ENCODE assay signal across 22 cellular contexts in the genomic region with DNA sequence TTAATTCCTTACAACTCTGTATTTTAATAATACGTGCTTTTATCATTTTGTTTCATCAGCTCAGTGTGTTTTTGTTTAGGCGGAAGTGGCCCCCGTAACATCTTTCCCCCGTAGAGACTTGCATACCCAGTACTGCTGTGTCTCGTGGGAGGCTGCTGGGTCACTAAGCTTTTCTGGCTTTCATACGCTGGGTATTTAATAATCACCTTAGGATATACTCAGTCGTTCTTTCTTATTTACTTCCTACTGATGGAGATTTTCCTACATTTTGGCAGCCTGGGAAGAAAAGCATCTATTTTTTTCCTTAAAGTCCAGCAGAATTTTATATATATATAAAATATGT. TPM values are rescaled to one million over a fixed set of nuclear protein-coding genes. Genes with fewer than 3 reads are reported as not detected.
A peak's percentile ranks its signal among the peaks of the same experiment; 100 is the strongest.
DNase-seq lines count a peak whose midpoint lies in the region; ATAC-seq and TF ChIP-seq lines count a peak whose summit lies in the region.
"Had no signal": no experiment of that assay in that cellular context is flagged by ENCODE, and none has a peak within 500 bp of the region (broad histone marks: within the 10 kb centered on the region; RNA-seq: fewer than 3 reads in every experiment).

No MANE protein-coding gene starts in this region.

- in situ Hi-C loops in gastrocnemius medialis (cut with MboI; ENCODE audit: low sequenced_read_pairs in 4 of 4) = no loop called here

- H4K20me1 ChIP-seq in H9 (ENCODE audit: control insufficient read depth, insufficient read depth, insufficient read length) = no peaks in the 10 kb centered on the region

- H3K27ac Mint-ChIP-seq in H9 = peak overlapping the region in 2 of 3 experiments; percentile 81 to 86; a peak in 3 of 7 replicates

- H3K27ac ChIP-seq in H9 (ENCODE audit: insufficient read length, low read depth, low read length) (no peak overlapping the region), SJSA1 (peak overlapping the region; percentile 34), gastrocnemius medialis (no peak overlapping the region)
- H3K27ac ChIP-seq: transverse colon had no signal

- H3T11ph ChIP-seq in H9 (ENCODE audit: low read length) = no peak overlapping the region

- no peak overlapping the region for H3K4ac ChIP-seq in H9 (ENCODE audit: low read depth, low read length)

- H2AK5ac ChIP-seq in H9 (ENCODE audit: insufficient read length, low read length) = no peak overlapping the region

- H4K91ac ChIP-seq in H9 (ENCODE audit: insufficient read length, low read depth, low read length) = no peak overlapping the region

- no peak overlapping the region for H3K4me3 Mint-ChIP-seq in H9
- H3K4me3 Mint-ChIP-seq: CD8-positive, alpha-beta memory T cell; nephron progenitor cell; T-helper 17 cell had no signal

- no peak overlapping the region for H3K9ac ChIP-seq in H9 (ENCODE audit: extremely low read depth, insufficient read length, low read length)
- H3K9ac ChIP-seq in skeletal muscle satellite cell (ENCODE audit: low read depth, low read length) = peak overlapping the region; percentile 68

- no peak overlapping the region for H2BK15ac ChIP-seq in H9 (ENCODE audit: low read depth, low read length)

- no peak overlapping the region for H3K14ac ChIP-seq in H9 (ENCODE audit: insufficient read depth, low read length)

- H2BK5ac ChIP-seq in H9 (ENCODE audit: insufficient read length, low read length) = no peak overlapping the region

- no peak overlapping the region for H3K23ac ChIP-seq in H9 (ENCODE audit: insufficient read length, low read depth, low read length)

- H3K4me2 ChIP-seq in H9 (ENCODE audit: insufficient read depth, insufficient read length, low read length) (no peak overlapping the region), skeletal muscle satellite cell (ENCODE audit: low read length) (peak overlapping the region; percentile 70)

- DNase-seq in H9 (no peak), SJSA1 (ENCODE audit: low read depth in 1 of 2, low spot score in 2 of 2) (no peak), epithelial cell of esophagus (ENCODE audit: low read depth) (no peak), hypothalamus (lab: John Stamatoyannopoulos, UW) (no peak), NCI-H526 treated with DMSO at 0.1 percent for 48 hours (lab: John Stamatoyannopoulos, UW) (no peak), gastrocnemius medialis (no peak), posterior vena cava (ENCODE audit: low spot score) (no peak)
- DNase-seq: activated CD4-positive, alpha-beta T cell treated with anti-CD3 and anti-CD28 coated beads, Interleukin-2, amount 50 U/mL, for 1 hour; CD8-positive, alpha-beta memory T cell; DND-41; left cardiac atrium; NCI-H1417; NCI-H524; nephron progenitor cell; SHP77; stimulated activated naive CD8-positive, alpha-beta T cell treated with anti-CD3 and anti-CD28 coated beads, Interleukin-15, Interleukin-2, amounts not matched to agents 100 U/mL and 50 U/mL, for 24 hours; T-helper 17 cell; transverse colon had no signal

- no peaks in the 10 kb centered on the region for H3K79me2 ChIP-seq in H9 (ENCODE audit: insufficient read depth, low read length)

- WGBS in H9 (ENCODE audit: extremely low coverage, insufficient read length, low lambda C conversion rate) = no CpG with 5 or more reads among the region's 7 CpGs

- ATAC-seq in gastrocnemius medialis = no peak
- ATAC-seq: left cardiac atrium; stimulated activated naive CD8-positive, alpha-beta T cell treated with anti-CD3 and anti-CD28 coated beads, Interleukin-15, Interleukin-2, amounts not matched to agents 100 U/mL and 50 U/mL, for 24 hours; T-helper 17 cell had no signal

- no peak overlapping the region for H3K56ac ChIP-seq in H9 (ENCODE audit: insufficient read length, low read depth, low read length)

- H3K36me3 ChIP-seq in SJSA1 = peaks cover 72% of the 10 kb centered on the region
- H3K36me3 ChIP-seq in skeletal muscle satellite cell (ENCODE audit: insufficient read depth, low read length) = peaks cover 71% of the 10 kb centered on the region
- peaks cover 0 to 52% of the 10 kb centered on the region in 2 donors for H3K36me3 ChIP-seq in gastrocnemius medialis

- H3K4me1 Mint-ChIP-seq in H9 = peaks cover 12 to 14% of the 10 kb centered on the region in 2 experiments

- 0 out of 2 replicates have a peak, but pooled peaks cover 5% of the 10 kb centered on the region for H3K4me1 ChIP-seq in H9 (ENCODE audit: insufficient read depth, low read length)
- H3K4me1 ChIP-seq in SJSA1 (replicated peaks) = peaks cover 8% of the 10 kb centered on the region
- peaks cover 14% of the 10 kb centered on the region for H3K4me1 ChIP-seq in skeletal muscle satellite cell (ENCODE audit: control insufficient read depth, insufficient read depth, low read length)
- peaks cover 5 to 7% of the 10 kb centered on the region in 2 donors for H3K4me1 ChIP-seq in gastrocnemius medialis
- H3K4me1 ChIP-seq: esophagus muscularis mucosa, transverse colon had no signal

- H4K8ac ChIP-seq in H9 (replicated peaks; ENCODE audit: insufficient read length, low read depth, low read length) = no peak overlapping the region

- H3K9me3 Mint-ChIP-seq in H9 = peaks cover 7 to 8% of the 10 kb centered on the region in 2 experiments
- H3K9me3 Mint-ChIP-seq: CD8-positive, alpha-beta memory T cell had no signal

- TF ChIP-seq CTCF in H9 (conservative IDR thresholded peaks at IDR 0.05) = no peak
- TF ChIP-seq CTCF in epithelial cell of esophagus (IDR thresholded peaks at IDR 0.05; ENCODE audit: insufficient read depth, low read depth, low read length, missing control alignments) = no peak
- TF ChIP-seq CTCF in gastrocnemius medialis (IDR thresholded peaks at IDR 0.05 in 4 of 5, conservative IDR thresholded peaks at IDR 0.05 in 1 of 5) = no peak

- H2BK20ac ChIP-seq in H9 (ENCODE audit: low read depth, low read length, poor library complexity, severe bottlenecking) = no peak overlapping the region

- no peak for TF ChIP-seq POLR2A in gastrocnemius medialis (IDR thresholded peaks at IDR 0.05)

- no peaks in the 10 kb centered on the region for H3K79me1 ChIP-seq in H9 (ENCODE audit: insufficient read depth, low read depth, low read length, poor library complexity, severe bottlenecking)

- H3K23me2 ChIP-seq in H9 (ENCODE audit: insufficient read length, low read depth, low read length, poor library complexity, severe bottlenecking) = no peaks in the 10 kb centered on the region

- H3K18ac ChIP-seq in H9 (ENCODE audit: insufficient read length, low read depth, low read length) = no peak overlapping the region

- intact Hi-C loops in gastrocnemius medialis (cut with DNase I; ENCODE audit: low total_unique reads) (no loop called here), posterior vena cava (cut with DNase I) (no loop called here)

- H3K36me3 Mint-ChIP-seq in H9 (ENCODE audit: insufficient read depth in 1 of 3, low read depth in 3 of 3) = peaks cover 52 to 80% (median 61%) of the 10 kb centered on the region in 3 experiments

- H3K27me3 Mint-ChIP-seq in H9 (ENCODE audit: low read depth) = no peaks in the 10 kb centered on the region
- H3K27me3 Mint-ChIP-seq: CD8-positive, alpha-beta memory T cell; progenitor cell of endocrine pancreas; T-helper 17 cell had no signal

- no peak overlapping the region for H4K5ac ChIP-seq in H9 (ENCODE audit: insufficient read length, low read depth, low read length)

- H3K4me3 ChIP-seq in SJSA1 = no peak overlapping the region
- peak overlapping the region; percentile 15 for H3K4me3 ChIP-seq in epithelial cell of esophagus (ENCODE audit: low read length)
- H3K4me3 ChIP-seq in skeletal muscle satellite cell (ENCODE audit: low read length) = no peak overlapping the region
- no peak overlapping the region for H3K4me3 ChIP-seq in gastrocnemius medialis
- H3K4me3 ChIP-seq: esophagus muscularis mucosa, skin epidermis, transverse colon had no signal

- H2BK120ac ChIP-seq in H9 (ENCODE audit: low read depth, low read length, poor library complexity, severe bottlenecking) = no peak overlapping the region

- H2AFZ ChIP-seq in H9 (ENCODE audit: low read length) = no peak overlapping the region

- H2BK12ac ChIP-seq in H9 (ENCODE audit: insufficient read length, low read depth, low read length) = no peak overlapping the region

- H3K9me3 ChIP-seq in H9 (ENCODE audit: control insufficient read depth, low read depth, low read length) (peaks cover 6% of the 10 kb centered on the region), SJSA1 (replicated peaks) (no peaks in the 10 kb centered on the region), skeletal muscle satellite cell (replicated peaks; ENCODE audit: low read length) (no peaks in the 10 kb centered on the region), gastrocnemius medialis (no peaks in the 10 kb centered on the region)
- H3K9me3 ChIP-seq: esophagus muscularis mucosa, transverse colon had no signal

- H3K27me3 ChIP-seq in H9 (ENCODE audit: insufficient read depth, low read length) = no peaks in the 10 kb centered on the region
- H3K27me3 ChIP-seq in SJSA1 (replicated peaks) = no peaks in the 10 kb centered on the region
- no peaks in the 10 kb centered on the region for H3K27me3 ChIP-seq in skeletal muscle satellite cell (ENCODE audit: control insufficient read depth, insufficient read depth, low read length)
- H3K27me3 ChIP-seq in gastrocnemius medialis = no peaks in the 10 kb centered on the region
- H3K27me3 ChIP-seq: esophagus muscularis mucosa, transverse colon had no signal

RNA-seq across cellular contexts. Expression of gene SFSWAP, which starts 26.6 kb away (rescaled TPM):
- total RNA-seq in H9 (2021) = 44.2 and 48.1 TPM in 2 replicates
- 26.8 and 27.0 TPM in 2 replicates for total RNA-seq in SJSA1 (2014; rRNA removed; shearing (Covaris generic))
- total RNA-seq in skeletal muscle satellite cell (2012; rRNA removed) = 20.3 and 26.4 TPM in 2 replicates
- 10 to 100 TPM; 18.0 to 29.7 (median 25.4) TPM for total RNA-seq in gastrocnemius medialis
- 10 to 100 TPM; 27.3 to 29.2 TPM for total RNA-seq in posterior vena cava
